ENCODE assay signal across 1 cellular context in the genomic region with DNA sequence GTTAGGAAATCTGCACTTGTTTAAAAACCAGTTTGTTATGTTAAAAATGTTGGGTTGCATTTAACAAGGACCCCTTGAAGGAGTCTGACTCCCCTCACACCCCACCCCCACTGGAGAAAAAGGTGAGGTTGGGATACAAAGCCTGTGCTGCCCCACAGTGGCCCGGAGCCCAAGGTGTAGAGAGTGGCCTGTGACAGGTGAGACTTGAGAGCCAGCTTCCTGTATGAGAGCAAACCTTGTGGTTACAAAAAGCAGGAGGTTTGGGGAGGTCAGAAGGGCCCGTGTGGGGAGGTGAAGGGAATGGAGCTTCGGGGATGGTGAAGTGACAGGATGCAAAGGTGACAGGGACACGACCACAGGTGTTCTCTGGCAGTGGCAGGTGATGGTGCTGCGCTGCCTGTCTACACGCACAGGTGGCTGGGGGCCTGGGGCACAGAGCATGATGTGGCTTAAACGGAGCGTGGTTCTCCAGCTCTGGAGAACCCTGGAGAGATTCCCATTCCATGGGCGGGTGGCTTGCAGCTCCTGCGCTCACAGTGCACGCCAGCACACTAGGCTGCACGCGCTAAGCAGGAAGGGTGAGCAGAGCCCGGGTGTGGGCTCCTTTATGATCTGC.
TF ChIP-seq lines count a peak whose summit lies in the region.

No MANE protein-coding gene starts in this region.

TF ChIP-seq in Ishikawa, 13 proteins besides CTCF, POLR2A, EP300 and RAD21:
- TF ChIP-seq REST (IDR thresholded peaks at IDR 0.05; ENCODE audit: low read depth), result no peak
- no peak for TF ChIP-seq TEAD4 (IDR thresholded peaks at IDR 0.05)
- TF ChIP-seq MAX (IDR thresholded peaks at IDR 0.05), result no peak
- TF ChIP-seq TAF1 (IDR thresholded peaks at IDR 0.05; ENCODE audit: low read depth), result no peak
- TF ChIP-seq EGR1 (IDR thresholded peaks at IDR 0.05), result no peak
- no peak for TF ChIP-seq TCF12 (IDR thresholded peaks at IDR 0.05; ENCODE audit: low read depth)
